Comparison of ENCODE assay signal across 2 cellular contexts in the genomic region with DNA sequence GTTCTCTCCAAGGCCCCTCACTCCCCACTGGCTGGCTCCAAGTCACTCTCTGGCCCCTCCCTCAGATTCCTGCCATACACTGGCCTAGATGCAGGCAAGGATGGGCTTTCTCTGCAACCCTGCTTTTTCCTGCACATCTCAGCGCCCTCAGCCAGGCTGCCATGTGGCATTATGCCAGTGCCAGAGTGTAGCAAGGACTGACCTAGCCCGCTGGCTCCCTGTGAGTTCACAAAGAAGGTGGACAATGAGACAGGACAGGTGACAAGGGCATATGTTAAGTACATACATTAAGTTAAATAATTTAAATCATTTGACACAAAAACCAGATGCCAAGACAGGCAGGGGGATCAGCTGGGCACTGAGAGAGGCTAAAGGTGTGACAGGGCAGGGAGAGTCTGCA.
TF ChIP-seq lines count a peak whose summit lies in the region.

No MANE protein-coding gene starts in this region.

TF ChIP-seq in GM23338, 12 proteins besides CTCF, POLR2A, EP300 and RAD21:
- TF ChIP-seq EZH2phosphoT487 (IDR thresholded peaks at IDR 0.05; ENCODE audit: unreplicated experiment) (no peak), NANOG (IDR thresholded peaks at IDR 0.05; ENCODE audit: borderline replicate concordance) (no peak), POLR2AphosphoS5 (IDR thresholded peaks at IDR 0.05; ENCODE audit: low read depth) (no peak), STAT1 (IDR thresholded peaks at IDR 0.05; ENCODE audit: unreplicated experiment) (no peak), ZNF331 (CRISPR knock-in tag; IDR thresholded peaks at IDR 0.05; ENCODE audit: low read depth) (no peak), JUNB (IDR thresholded peaks at IDR 0.05; ENCODE audit: unreplicated experiment) (no peak), CREB1 (CRISPR knock-in tag; IDR thresholded peaks at IDR 0.05; ENCODE audit: low read depth) (no peak), ZNF114 (CRISPR knock-in tag; IDR thresholded peaks at IDR 0.05) (no peak), EZH2 (IDR thresholded peaks at IDR 0.05; ENCODE audit: low read depth, unreplicated experiment) (no peak)
- TF ChIP-seq, protein P1, sequence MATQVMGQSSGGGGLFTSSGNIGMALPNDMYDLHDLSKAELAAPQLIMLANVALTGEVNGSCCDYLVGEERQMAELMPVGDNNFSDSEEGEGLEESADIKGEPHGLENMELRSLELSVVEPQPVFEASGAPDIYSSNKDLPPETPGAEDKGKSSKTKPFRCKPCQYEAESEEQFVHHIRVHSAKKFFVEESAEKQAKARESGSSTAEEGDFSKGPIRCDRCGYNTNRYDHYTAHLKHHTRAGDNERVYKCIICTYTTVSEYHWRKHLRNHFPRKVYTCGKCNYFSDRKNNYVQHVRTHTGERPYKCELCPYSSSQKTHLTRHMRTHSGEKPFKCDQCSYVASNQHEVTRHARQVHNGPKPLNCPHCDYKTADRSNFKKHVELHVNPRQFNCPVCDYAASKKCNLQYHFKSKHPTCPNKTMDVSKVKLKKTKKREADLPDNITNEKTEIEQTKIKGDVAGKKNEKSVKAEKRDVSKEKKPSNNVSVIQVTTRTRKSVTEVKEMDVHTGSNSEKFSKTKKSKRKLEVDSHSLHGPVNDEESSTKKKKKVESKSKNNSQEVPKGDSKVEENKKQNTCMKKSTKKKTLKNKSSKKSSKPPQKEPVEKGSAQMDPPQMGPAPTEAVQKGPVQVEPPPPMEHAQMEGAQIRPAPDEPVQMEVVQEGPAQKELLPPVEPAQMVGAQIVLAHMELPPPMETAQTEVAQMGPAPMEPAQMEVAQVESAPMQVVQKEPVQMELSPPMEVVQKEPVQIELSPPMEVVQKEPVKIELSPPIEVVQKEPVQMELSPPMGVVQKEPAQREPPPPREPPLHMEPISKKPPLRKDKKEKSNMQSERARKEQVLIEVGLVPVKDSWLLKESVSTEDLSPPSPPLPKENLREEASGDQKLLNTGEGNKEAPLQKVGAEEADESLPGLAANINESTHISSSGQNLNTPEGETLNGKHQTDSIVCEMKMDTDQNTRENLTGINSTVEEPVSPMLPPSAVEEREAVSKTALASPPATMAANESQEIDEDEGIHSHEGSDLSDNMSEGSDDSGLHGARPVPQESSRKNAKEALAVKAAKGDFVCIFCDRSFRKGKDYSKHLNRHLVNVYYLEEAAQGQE (IDR thresholded peaks at IDR 0.05; ENCODE audit: unreplicated experiment) = no peak
- TF ChIP-seq, protein P2, sequence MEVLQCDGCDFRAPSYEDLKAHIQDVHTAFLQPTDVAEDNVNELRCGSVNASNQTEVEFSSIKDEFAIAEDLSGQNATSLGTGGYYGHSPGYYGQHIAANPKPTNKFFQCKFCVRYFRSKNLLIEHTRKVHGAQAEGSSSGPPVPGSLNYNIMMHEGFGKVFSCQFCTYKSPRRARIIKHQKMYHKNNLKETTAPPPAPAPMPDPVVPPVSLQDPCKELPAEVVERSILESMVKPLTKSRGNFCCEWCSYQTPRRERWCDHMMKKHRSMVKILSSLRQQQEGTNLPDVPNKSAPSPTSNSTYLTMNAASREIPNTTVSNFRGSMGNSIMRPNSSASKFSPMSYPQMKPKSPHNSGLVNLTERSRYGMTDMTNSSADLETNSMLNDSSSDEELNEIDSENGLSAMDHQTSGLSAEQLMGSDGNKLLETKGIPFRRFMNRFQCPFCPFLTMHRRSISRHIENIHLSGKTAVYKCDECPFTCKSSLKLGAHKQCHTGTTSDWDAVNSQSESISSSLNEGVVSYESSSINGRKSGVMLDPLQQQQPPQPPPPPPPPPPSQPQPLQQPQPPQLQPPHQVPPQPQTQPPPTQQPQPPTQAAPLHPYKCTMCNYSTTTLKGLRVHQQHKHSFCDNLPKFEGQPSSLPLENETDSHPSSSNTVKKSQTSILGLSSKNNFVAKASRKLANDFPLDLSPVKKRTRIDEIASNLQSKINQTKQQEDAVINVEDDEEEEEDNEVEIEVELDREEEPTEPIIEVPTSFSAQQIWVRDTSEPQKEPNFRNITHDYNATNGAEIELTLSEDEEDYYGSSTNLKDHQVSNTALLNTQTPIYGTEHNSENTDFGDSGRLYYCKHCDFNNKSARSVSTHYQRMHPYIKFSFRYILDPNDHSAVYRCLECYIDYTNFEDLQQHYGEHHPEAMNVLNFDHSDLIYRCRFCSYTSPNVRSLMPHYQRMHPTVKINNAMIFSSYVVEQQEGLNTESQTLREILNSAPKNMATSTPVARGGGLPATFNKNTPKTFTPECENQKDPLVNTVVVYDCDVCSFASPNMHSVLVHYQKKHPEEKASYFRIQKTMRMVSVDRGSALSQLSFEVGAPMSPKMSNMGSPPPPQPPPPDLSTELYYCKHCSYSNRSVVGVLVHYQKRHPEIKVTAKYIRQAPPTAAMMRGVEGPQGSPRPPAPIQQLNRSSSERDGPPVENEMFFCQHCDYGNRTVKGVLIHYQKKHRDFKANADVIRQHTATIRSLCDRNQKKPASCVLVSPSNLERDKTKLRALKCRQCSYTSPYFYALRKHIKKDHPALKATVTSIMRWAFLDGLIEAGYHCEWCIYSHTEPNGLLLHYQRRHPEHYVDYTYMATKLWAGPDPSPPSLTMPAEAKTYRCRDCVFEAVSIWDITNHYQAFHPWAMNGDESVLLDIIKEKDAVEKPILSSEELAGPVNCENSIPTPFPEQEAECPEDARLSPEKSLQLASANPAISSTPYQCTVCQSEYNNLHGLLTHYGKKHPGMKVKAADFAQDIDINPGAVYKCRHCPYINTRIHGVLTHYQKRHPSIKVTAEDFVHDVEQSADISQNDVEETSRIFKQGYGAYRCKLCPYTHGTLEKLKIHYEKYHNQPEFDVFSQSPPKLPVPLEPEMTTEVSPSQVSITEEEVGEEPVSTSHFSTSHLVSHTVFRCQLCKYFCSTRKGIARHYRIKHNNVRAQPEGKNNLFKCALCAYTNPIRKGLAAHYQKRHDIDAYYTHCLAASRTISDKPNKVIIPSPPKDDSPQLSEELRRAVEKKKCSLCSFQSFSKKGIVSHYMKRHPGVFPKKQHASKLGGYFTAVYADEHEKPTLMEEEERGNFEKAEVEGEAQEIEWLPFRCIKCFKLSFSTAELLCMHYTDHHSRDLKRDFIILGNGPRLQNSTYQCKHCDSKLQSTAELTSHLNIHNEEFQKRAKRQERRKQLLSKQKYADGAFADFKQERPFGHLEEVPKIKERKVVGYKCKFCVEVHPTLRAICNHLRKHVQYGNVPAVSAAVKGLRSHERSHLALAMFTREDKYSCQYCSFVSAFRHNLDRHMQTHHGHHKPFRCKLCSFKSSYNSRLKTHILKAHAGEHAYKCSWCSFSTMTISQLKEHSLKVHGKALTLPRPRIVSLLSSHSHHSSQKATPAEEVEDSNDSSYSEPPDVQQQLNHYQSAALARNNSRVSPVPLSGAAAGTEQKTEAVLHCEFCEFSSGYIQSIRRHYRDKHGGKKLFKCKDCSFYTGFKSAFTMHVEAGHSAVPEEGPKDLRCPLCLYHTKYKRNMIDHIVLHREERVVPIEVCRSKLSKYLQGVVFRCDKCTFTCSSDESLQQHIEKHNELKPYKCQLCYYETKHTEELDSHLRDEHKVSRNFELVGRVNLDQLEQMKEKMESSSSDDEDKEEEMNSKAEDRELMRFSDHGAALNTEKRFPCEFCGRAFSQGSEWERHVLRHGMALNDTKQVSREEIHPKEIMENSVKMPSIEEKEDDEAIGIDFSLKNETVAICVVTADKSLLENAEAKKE (CRISPR knock-in tag; IDR thresholded peaks at IDR 0.05) = no peak

TF ChIP-seq in H1, 55 proteins besides CTCF, POLR2A, EP300 and RAD21:
- TF ChIP-seq BACH1 (IDR thresholded peaks at IDR 0.05; ENCODE audit: low read length) (no peak), FOSL1 (IDR thresholded peaks at IDR 0.05; ENCODE audit: insufficient read depth, low read depth, low read length) (no peak), POLR2AphosphoS5 (IDR thresholded peaks at IDR 0.05; ENCODE audit: low read depth, low read length) (no peak), ZNF274 (IDR thresholded peaks at IDR 0.05; ENCODE audit: borderline replicate concordance, extremely low read depth, low read length) (no peak), SP4 (IDR thresholded peaks at IDR 0.05; ENCODE audit: low read length) (no peak), BRCA1 (IDR thresholded peaks at IDR 0.05; ENCODE audit: low read depth, low read length) (no peak), CBX5 (IDR thresholded peaks at IDR 0.05; ENCODE audit: low read depth, low read length) (no peak)
- TF ChIP-seq, protein P3, sequence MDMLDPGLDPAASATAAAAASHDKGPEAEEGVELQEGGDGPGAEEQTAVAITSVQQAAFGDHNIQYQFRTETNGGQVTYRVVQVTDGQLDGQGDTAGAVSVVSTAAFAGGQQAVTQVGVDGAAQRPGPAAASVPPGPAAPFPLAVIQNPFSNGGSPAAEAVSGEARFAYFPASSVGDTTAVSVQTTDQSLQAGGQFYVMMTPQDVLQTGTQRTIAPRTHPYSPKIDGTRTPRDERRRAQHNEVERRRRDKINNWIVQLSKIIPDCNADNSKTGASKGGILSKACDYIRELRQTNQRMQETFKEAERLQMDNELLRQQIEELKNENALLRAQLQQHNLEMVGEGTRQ (IDR thresholded peaks at IDR 0.05; ENCODE audit: low read length) = no peak
TF ChIP-seq in H1: peak in this region for 0.
